6 cellular contexts compared by ENCODE assay signal in the genomic region with DNA sequence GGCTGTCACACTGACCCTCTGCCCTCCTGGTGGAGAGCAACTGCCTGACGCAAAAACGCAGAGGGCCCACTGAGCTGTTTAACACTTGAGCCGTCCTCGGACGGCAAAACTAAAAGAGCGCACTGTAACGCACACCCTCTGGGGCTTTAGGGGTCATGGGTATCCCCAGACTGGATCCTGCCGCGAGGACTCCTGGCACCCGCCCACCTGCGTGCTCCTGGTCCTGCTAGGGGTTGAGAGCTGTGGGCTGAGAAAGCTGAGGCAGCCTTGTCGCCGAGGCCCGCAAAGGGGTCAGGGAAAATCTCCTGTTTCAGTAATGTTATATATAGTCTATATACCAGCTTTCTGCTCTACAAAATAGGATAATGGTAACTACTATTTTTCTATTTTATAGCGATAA.
"Had no signal": no experiment of that assay in that cellular context is flagged by ENCODE, and none has a peak within 500 bp of the region (broad histone marks: within the 10 kb centered on the region; RNA-seq: fewer than 3 reads in every experiment).

No MANE protein-coding gene starts in this region.

- H3K27ac ChIP-seq: GM23248 had no signal

- DNase-seq: GM23248, H9, HCEC 1CT, IMR-90, KG1 had no signal

- H3K27ac Mint-ChIP-seq: H9 had no signal

- H3K4me3 ChIP-seq: GM23248, K562 had no signal

- H3K4me1 Mint-ChIP-seq: H9 had no signal

- H2AFZ ChIP-seq: GM23248 had no signal

- H3K9ac ChIP-seq: GM23248 had no signal

- H3K4me3 Mint-ChIP-seq: H9 had no signal
